ENCODE assay signal across 25 cellular contexts in genomic region chr15:21261396-21261964, GRCh38.
DNase-seq lines count a peak whose midpoint lies in the region; ATAC-seq and TF ChIP-seq lines count a peak whose summit lies in the region.
"Had no signal": no experiment of that assay in that cellular context is flagged by ENCODE, and none has a peak within 500 bp of the region (broad histone marks: within the 10 kb centered on the region; RNA-seq: fewer than 3 reads in every experiment).

No MANE protein-coding gene starts in this region.

- H3K4me1 Mint-ChIP-seq in natural killer cell treated with Interleukin-12 subunit alpha and Interleukin-12 subunit beta and Interleukin-15 and Interleukin-18, amount 100 ng/mL, for 72 hours (ENCODE audit: low read depth in 2 of 2), result no peaks in the 10 kb centered on the region
- peaks cover 0 to 4% of the 10 kb centered on the region in 2 donors for H3K4me1 Mint-ChIP-seq in natural killer cell
- H3K4me1 Mint-ChIP-seq: activated CD4-positive, alpha-beta memory T cell treated with anti-CD3 and anti-CD28 coated beads, Interleukin-2, amount 10 ng/mL, durations not matched to agents 7 days and 5 days; activated naive CD4-positive, alpha-beta T cell treated with anti-CD3 and anti-CD28 coated beads, Interleukin-2, amount 50 U/mL, for 24 hours; brain; CD4-positive, alpha-beta memory T cell; T-helper 17 cell; WTC11 had no signal

- H2AK5ac ChIP-seq in neuronal stem cell (ENCODE audit: low read depth, low read length), result no peak overlapping the region

- H3K79me1 ChIP-seq in neuronal stem cell (ENCODE audit: low read depth, low read length), result no peaks in the 10 kb centered on the region

- H2AFZ ChIP-seq in neuronal stem cell (ENCODE audit: low read length), result peak overlapping the region; percentile 4

- H3K4me1 ChIP-seq in neuronal stem cell (ENCODE audit: control insufficient read depth in 2 of 2, insufficient read depth in 1 of 2, low read depth in 1 of 2, low read length in 2 of 2), result no peaks in the 10 kb centered on the region
- H3K4me1 ChIP-seq: gastroesophageal sphincter, prostate gland, thyroid gland had no signal

- H3K27me3 Mint-ChIP-seq in natural killer cell treated with Interleukin-12 subunit alpha and Interleukin-12 subunit beta and Interleukin-15 and Interleukin-18, amount 100 ng/mL, for 72 hours, result peaks cover 0 to 14% of the 10 kb centered on the region in 2 donors
- peaks cover 15% of the 10 kb centered on the region in 2 donors for H3K27me3 Mint-ChIP-seq in natural killer cell (ENCODE audit: low read depth in 2 of 2)

- no peak overlapping the region for H3K27ac Mint-ChIP-seq in natural killer cell treated with Interleukin-12 subunit alpha and Interleukin-12 subunit beta and Interleukin-15 and Interleukin-18, amount 100 ng/mL, for 72 hours
- H3K27ac Mint-ChIP-seq in natural killer cell, result no peak overlapping the region
- no peak overlapping the region for H3K27ac Mint-ChIP-seq in activated naive CD4-positive, alpha-beta T cell treated with anti-CD3 and anti-CD28 coated beads, Interleukin-2, amount 50 U/mL, for 72 hours
- H3K27ac Mint-ChIP-seq: activated CD4-positive, alpha-beta memory T cell treated with anti-CD3 and anti-CD28 coated beads, Interleukin-2, amount 10 ng/mL, durations not matched to agents 7 days and 5 days; activated naive CD4-positive, alpha-beta T cell treated with anti-CD3 and anti-CD28 coated beads, Interleukin-2, amount 50 U/mL, for 24 hours; brain; CD4-positive, alpha-beta memory T cell; T-helper 17 cell; WTC11 had no signal

- H3K36me3 Mint-ChIP-seq in natural killer cell treated with Interleukin-12 subunit alpha and Interleukin-12 subunit beta and Interleukin-15 and Interleukin-18, amount 100 ng/mL, for 72 hours, result no peaks in the 10 kb centered on the region
- no peaks in the 10 kb centered on the region for H3K36me3 Mint-ChIP-seq in natural killer cell
- no peaks in the 10 kb centered on the region for H3K36me3 Mint-ChIP-seq in activated naive CD4-positive, alpha-beta T cell treated with anti-CD3 and anti-CD28 coated beads, Interleukin-2, amount 50 U/mL, for 72 hours
- H3K36me3 Mint-ChIP-seq: activated naive CD4-positive, alpha-beta T cell treated with anti-CD3 and anti-CD28 coated beads, Interleukin-2, amount 50 U/mL, for 24 hours; brain; CD4-positive, alpha-beta memory T cell had no signal

- WGBS in neuronal stem cell (ENCODE audit: extremely low coverage in 2 of 2, insufficient read length in 2 of 2, insufficient replicate concordance in 1 of 2), 2 donors, result no CpG with 5 or more reads among the region's 18 CpGs

- peak; percentile 60 for DNase-seq in natural killer cell treated with Interleukin-12 subunit alpha and Interleukin-12 subunit beta and Interleukin-15 and Interleukin-18, amount 100 ng/mL, for 72 hours (ENCODE audit: low spot score)
- no peak for DNase-seq in natural killer cell
- DNase-seq in cardiac septum (ENCODE audit: low spot score), result peak; percentile 74
- DNase-seq in neuronal stem cell (ENCODE audit: low spot score), result no peak
- no peak for DNase-seq in OCI-M1 (lab: John Stamatoyannopoulos, UW)
- no peak for DNase-seq in UCSD-AML1 (lab: John Stamatoyannopoulos, UW; ENCODE audit: unreplicated experiment)
- no peak for DNase-seq in activated naive CD4-positive, alpha-beta T cell treated with anti-CD3 and anti-CD28 coated beads, Interleukin-2, amount 50 U/mL, for 72 hours (ENCODE audit: low spot score in 2 of 2)
- DNase-seq: activated CD4-positive, alpha-beta memory T cell treated with anti-CD3 and anti-CD28 coated beads, Interleukin-2, amount 10 ng/mL, durations not matched to agents 7 days and 5 days; activated T-cell treated with anti-CD3 and anti-CD28 coated beads, Interleukin-2, amount 50 U/mL, for 1 hour; dermis blood vessel endothelial cell; DMS79; NCI-H2029; NCI-H510A treated with DMSO at 0.1 percent for 48 hours; stimulated activated CD4-positive, alpha-beta T cell treated with anti-CD3 and anti-CD28 coated beads, Interleukin-12 subunit alpha, Interleukin-12 subunit beta, amount 100 ng/mL, for 4 hours; thyroid gland had no signal

- no peak overlapping the region for H2BK15ac ChIP-seq in neuronal stem cell (ENCODE audit: low read length)

- peaks cover 0 to 6% of the 10 kb centered on the region in 2 donors for H3K9me3 ChIP-seq in neuronal stem cell (replicated peaks in 1 of 2; ENCODE audit: control insufficient read depth in 2 of 2, insufficient read depth in 1 of 2, low read depth in 1 of 2, low read length in 2 of 2)
- H3K9me3 ChIP-seq: gastroesophageal sphincter, prostate gland, thyroid gland had no signal

- ATAC-seq in natural killer cell treated with Interleukin-12 subunit alpha and Interleukin-12 subunit beta and Interleukin-15 and Interleukin-18, amount 100 ng/mL, for 72 hours, result peak; percentile 24 to 25
- ATAC-seq in natural killer cell (no peak), HG03045 (IDR thresholded peaks at IDR 0.05; ENCODE audit: unreplicated experiment) (no peak)
- no peak for ATAC-seq in activated naive CD4-positive, alpha-beta T cell treated with anti-CD3 and anti-CD28 coated beads, Interleukin-2, amount 50 U/mL, for 72 hours
- ATAC-seq: gastroesophageal sphincter, T-helper 17 cell, WTC11 had no signal

- H3K4me2 ChIP-seq in neuronal stem cell (ENCODE audit: insufficient read depth, low read length, poor library complexity, severe bottlenecking), result no peak overlapping the region

- H2BK12ac ChIP-seq in neuronal stem cell (ENCODE audit: low read length), result no peak overlapping the region

- no peak overlapping the region for H3K4me3 Mint-ChIP-seq in natural killer cell treated with Interleukin-12 subunit alpha and Interleukin-12 subunit beta and Interleukin-15 and Interleukin-18, amount 100 ng/mL, for 72 hours
- no peak overlapping the region for H3K4me3 Mint-ChIP-seq in natural killer cell
- H3K4me3 Mint-ChIP-seq: activated CD4-positive, alpha-beta memory T cell treated with anti-CD3 and anti-CD28 coated beads, Interleukin-2, amount 10 ng/mL, durations not matched to agents 7 days and 5 days; activated naive CD4-positive, alpha-beta T cell treated with anti-CD3 and anti-CD28 coated beads, Interleukin-2, amount 50 U/mL, for 24 hours; brain; CD4-positive, alpha-beta memory T cell; T-helper 17 cell; WTC11 had no signal

- no peak overlapping the region for H2BK120ac ChIP-seq in neuronal stem cell (ENCODE audit: low read depth, low read length)

- no peak overlapping the region for H3K23ac ChIP-seq in neuronal stem cell (ENCODE audit: low read depth, low read length, poor library complexity)

- peaks cover 0 to 5% (median 0%) of the 10 kb centered on the region in 3 experiments for H3K27me3 ChIP-seq in neuronal stem cell (ENCODE audit: control insufficient read depth in 3 of 3, insufficient read depth in 3 of 3, low read depth in 1 of 3, low read length in 3 of 3)
- H3K27me3 ChIP-seq: gastroesophageal sphincter, thyroid gland had no signal

- H3K18ac ChIP-seq in neuronal stem cell (ENCODE audit: low read length), result no peak overlapping the region

- intact Hi-C loops in natural killer cell (cut with micrococcal nuclease), result no loop called here
- intact Hi-C loops in cardiac septum (cut with DNase I), result no loop called here

- H2BK5ac ChIP-seq in neuronal stem cell (ENCODE audit: low read length), result no peak overlapping the region

- H3K9ac ChIP-seq in neuronal stem cell (ENCODE audit: low read depth, low read length, poor library complexity), result no peak overlapping the region

- H4K91ac ChIP-seq in neuronal stem cell (ENCODE audit: low read depth, low read length, poor library complexity), result no peak overlapping the region

- TF ChIP-seq CTCF in natural killer cell (IDR thresholded peaks at IDR 0.05), result no peak

- no peaks in the 10 kb centered on the region for H3K9me3 Mint-ChIP-seq in natural killer cell treated with Interleukin-12 subunit alpha and Interleukin-12 subunit beta and Interleukin-15 and Interleukin-18, amount 100 ng/mL, for 72 hours
- H3K9me3 Mint-ChIP-seq in natural killer cell, result no peaks in the 10 kb centered on the region
- H3K9me3 Mint-ChIP-seq in activated naive CD4-positive, alpha-beta T cell treated with anti-CD3 and anti-CD28 coated beads, Interleukin-2, amount 50 U/mL, for 72 hours, result peaks cover 0 to 3% of the 10 kb centered on the region in 2 donors
- H3K9me3 Mint-ChIP-seq: activated CD4-positive, alpha-beta memory T cell treated with anti-CD3 and anti-CD28 coated beads, Interleukin-2, amount 10 ng/mL, durations not matched to agents 7 days and 5 days; activated naive CD4-positive, alpha-beta T cell treated with anti-CD3 and anti-CD28 coated beads, Interleukin-2, amount 50 U/mL, for 24 hours had no signal

- H4K8ac ChIP-seq in neuronal stem cell (ENCODE audit: low read depth, low read length), result no peak overlapping the region

- H3K4ac ChIP-seq in neuronal stem cell (ENCODE audit: low read length), result no peak overlapping the region

- H3K14ac ChIP-seq in neuronal stem cell (ENCODE audit: low read length), result peak overlapping the region; percentile 38

- no peaks in the 10 kb centered on the region for H3K36me3 ChIP-seq in neuronal stem cell (replicated peaks in 1 of 2; ENCODE audit: control insufficient read depth in 2 of 2, insufficient read depth in 2 of 2, low read length in 2 of 2)
- H3K36me3 ChIP-seq: gastroesophageal sphincter, prostate gland, thyroid gland had no signal

- H3K4me3 ChIP-seq in neuronal stem cell (ENCODE audit: low read length in 2 of 2), result no peak overlapping the region
- H3K4me3 ChIP-seq: gastroesophageal sphincter, lung, prostate gland, SJCRH30, thyroid gland had no signal

- no peak overlapping the region for H3K27ac ChIP-seq in neuronal stem cell (replicated peaks; ENCODE audit: low read length)
- H3K27ac ChIP-seq: gastroesophageal sphincter, prostate gland, SJCRH30, thyroid gland had no signal

Comparison
In these comparisons a context has a peak if more than half of its experiments do, and no peak if none do; other contexts are left out.
1. ATAC-seq: peak in natural killer cell treated with Interleukin-12 subunit alpha and Interleukin-12 subunit beta and Interleukin-15 and Interleukin-18, amount 100 ng/mL, for 72 hours (2 of 2); none in natural killer cell (0 of 3), activated naive CD4-positive, alpha-beta T cell treated with anti-CD3 and anti-CD28 coated beads, Interleukin-2, amount 50 U/mL, for 72 hours (0 of 2) and HG03045 (single experiment).
2. DNase-seq: peak in natural killer cell treated with Interleukin-12 subunit alpha and Interleukin-12 subunit beta and Interleukin-15 and Interleukin-18, amount 100 ng/mL, for 72 hours (single experiment) and cardiac septum (single experiment); none in natural killer cell (single experiment), neuronal stem cell (single experiment), OCI-M1 (single experiment), UCSD-AML1 (single experiment) and activated naive CD4-positive, alpha-beta T cell treated with anti-CD3 and anti-CD28 coated beads, Interleukin-2, amount 50 U/mL, for 72 hours (0 of 2).